In the genomic region with DNA sequence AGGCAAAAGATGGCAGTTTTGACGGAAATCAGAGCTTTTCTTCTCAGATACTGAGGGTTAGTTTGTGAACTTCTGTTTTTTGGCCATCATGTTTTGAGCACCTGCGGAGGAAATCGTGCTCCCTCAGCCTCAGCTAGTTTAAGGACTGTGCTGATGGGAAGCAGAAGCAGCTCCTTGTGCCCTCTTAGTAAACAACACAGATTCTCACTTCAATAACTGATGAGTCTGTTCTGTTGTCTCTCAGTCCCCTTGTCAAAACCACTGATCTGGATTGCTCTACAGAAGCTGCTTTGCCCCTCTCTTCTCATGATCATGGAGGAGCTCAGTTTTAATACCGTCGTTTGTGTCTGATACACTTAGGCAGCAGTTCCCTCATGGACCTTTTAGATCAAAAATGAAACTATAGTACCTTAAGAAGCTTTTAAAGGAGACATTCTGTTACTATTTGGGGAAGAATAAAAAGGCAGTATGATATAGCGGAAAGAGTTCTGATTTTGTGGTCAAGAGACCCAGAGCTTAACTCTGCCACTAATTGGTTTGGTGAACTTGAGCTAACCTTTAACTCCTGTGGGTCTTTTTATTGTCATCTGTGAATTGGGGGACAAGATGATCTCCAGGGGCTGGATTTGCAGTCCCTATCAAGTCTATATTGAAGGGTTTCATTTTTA, we compare ENCODE assay signal across 13 cellular contexts.
DNase-seq lines count a peak whose midpoint lies in the region; ATAC-seq and TF ChIP-seq lines count a peak whose summit lies in the region.
"Had no signal": no experiment of that assay in that cellular context is flagged by ENCODE, and none has a peak within 500 bp of the region (broad histone marks: within the 10 kb centered on the region; RNA-seq: fewer than 3 reads in every experiment).

No MANE protein-coding gene starts in this region.

- no peaks in the 10 kb centered on the region for H3K36me3 Mint-ChIP-seq in CD8-positive, alpha-beta T cell

- no peak for TF ChIP-seq CTCF in CD8-positive, alpha-beta T cell (IDR thresholded peaks at IDR 0.05)
- TF ChIP-seq CTCF in psoas muscle (IDR thresholded peaks at IDR 0.05) (no peak), transverse colon (IDR thresholded peaks at IDR 0.05) (no peak)

- intact Hi-C loops in CD8-positive, alpha-beta T cell (cut with DNase I, micrococcal nuclease), result loop anchor here (5.0 kb wide), 4 partner anchors 172 to 802 kb away; no protein-coding TSS in a partner anchor
- intact Hi-C loops in psoas muscle (cut with DNase I), result loop anchor here in 1 of 2 donors (5.0 kb wide), 1 partner anchor 67 kb away; no protein-coding TSS in a partner anchor
- intact Hi-C loops in transverse colon (cut with DNase I; ENCODE audit: low total_unique reads), result no loop called here
- intact Hi-C loops in posterior cingulate gyrus (cut with DNase I), result loop anchor here (10.0 kb wide), 1 partner anchor 249 kb away; no protein-coding TSS in a partner anchor

- CTCF ChIA-PET in CD8-positive, alpha-beta T cell (lab: Charles Lee), result interaction anchor here (0.6 to 7.8 kb wide), 23 partner anchors 9 to 798 kb away, joined by 3 to 82 read pairs (median 12); no protein-coding TSS in a partner anchor

- no peak overlapping the region for H3K27ac ChIP-seq in CD8-positive, alpha-beta T cell (ENCODE audit: low read depth, low read length)
- H3K27ac ChIP-seq in psoas muscle (no peak overlapping the region), transverse colon (no peak overlapping the region)

- in situ Hi-C loops in transverse colon (cut with MboI; ENCODE audit: low pct_ligation_motif_present in 1 of 4, low pct_unique_long_range_greater_than_20kb in 1 of 4, low sequenced_read_pairs in 3 of 4), result loop anchor here in 1 of 4 donors (10.0 kb wide), 1 partner anchor 69 kb away; no protein-coding TSS in a partner anchor

- H3K9me3 Mint-ChIP-seq in CD8-positive, alpha-beta T cell, result no peaks in the 10 kb centered on the region
- H3K9me3 Mint-ChIP-seq: central memory CD8-positive, alpha-beta T cell had no signal

- no peak for TF ChIP-seq EP300 in transverse colon (IDR thresholded peaks at IDR 0.05; ENCODE audit: low read depth)

- no peaks in the 10 kb centered on the region for H3K36me3 ChIP-seq in CD8-positive, alpha-beta T cell (ENCODE audit: insufficient read depth, low read length)
- H3K36me3 ChIP-seq in psoas muscle (ENCODE audit: insufficient read depth in 1 of 2, low read depth in 1 of 2), result no peaks in the 10 kb centered on the region
- no peaks in the 10 kb centered on the region for H3K36me3 ChIP-seq in transverse colon

- WGBS in psoas muscle, 3 donors, result 83 to 84% (median 84%) methylated on average over 6 of the region's 6 CpGs
- 61 to 64% methylated on average over 6 of the region's 6 CpGs for WGBS in transverse colon (ENCODE audit: low coverage in 1 of 2), 2 donors

- no peaks in the 10 kb centered on the region for H3K9me3 ChIP-seq in CD8-positive, alpha-beta T cell (ENCODE audit: low read length)
- H3K9me3 ChIP-seq in psoas muscle (no peaks in the 10 kb centered on the region), transverse colon (no peaks in the 10 kb centered on the region)

- no peak for DNase-seq in CD8-positive, alpha-beta T cell
- DNase-seq in germinal center (ENCODE audit: low spot score) (peak; percentile 9), Kasumi-1 (lab: John Stamatoyannopoulos, UW) (no peak), psoas muscle (no peak), transverse colon (no peak), posterior cingulate gyrus (no peak)
- DNase-seq: activated CD4-positive, alpha-beta T cell treated with anti-CD3 and anti-CD28 coated beads for 4 hours; NCI-H1436 treated with DMSO at 0.1 percent for 48 hours; NCI-H748 treated with DMSO at 0.1 percent for 48 hours had no signal

- H3K4me1 Mint-ChIP-seq in CD8-positive, alpha-beta T cell (ENCODE audit: low read depth), result peaks cover 31% of the 10 kb centered on the region

- ATAC-seq in CD8-positive, alpha-beta T cell, result peak; percentile 17
- ATAC-seq in GM19468 (IDR thresholded peaks at IDR 0.05; ENCODE audit: extremely low read depth, unreplicated experiment) (peak; percentile 34), HG03135 (IDR thresholded peaks at IDR 0.05; ENCODE audit: unreplicated experiment) (peak; percentile 65), psoas muscle (no peak)

- no peak overlapping the region for H3K4me3 ChIP-seq in CD8-positive, alpha-beta T cell (ENCODE audit: low read depth, low read length)
- H3K4me3 ChIP-seq in psoas muscle (no peak overlapping the region), transverse colon (no peak overlapping the region)
- H3K4me3 ChIP-seq: skin epidermis had no signal

- TF ChIP-seq POLR2A in transverse colon (IDR thresholded peaks at IDR 0.05), result no peak

- no peaks in the 10 kb centered on the region for H3K27me3 ChIP-seq in CD8-positive, alpha-beta T cell (ENCODE audit: insufficient read depth, low read length)
- H3K27me3 ChIP-seq in psoas muscle (ENCODE audit: insufficient read depth in 3 of 3, low read length in 2 of 3) (no peaks in the 10 kb centered on the region), transverse colon (no peaks in the 10 kb centered on the region)

- peak overlapping the region; percentile 20 for H3K4me3 Mint-ChIP-seq in CD8-positive, alpha-beta T cell
- H3K4me3 Mint-ChIP-seq: central memory CD8-positive, alpha-beta T cell had no signal

- POLR2A ChIA-PET in CD8-positive, alpha-beta T cell (lab: Charles Lee), result interaction anchor here (1.1 kb wide), 1 partner anchor 11 kb away, joined by 3 read pairs; no protein-coding TSS in a partner anchor

- H3K27me3 Mint-ChIP-seq in CD8-positive, alpha-beta T cell (ENCODE audit: low read depth), result no peaks in the 10 kb centered on the region
- H3K27me3 Mint-ChIP-seq: central memory CD8-positive, alpha-beta T cell had no signal

- peak overlapping the region; percentile 79 for H3K27ac Mint-ChIP-seq in CD8-positive, alpha-beta T cell

- H3K4me1 ChIP-seq in CD8-positive, alpha-beta T cell (ENCODE audit: insufficient read depth, low read length), result no peaks in the 10 kb centered on the region
- H3K4me1 ChIP-seq in psoas muscle (peaks cover 7% of the 10 kb centered on the region), transverse colon (peaks cover 0 to 17% (median 3%) of the 10 kb centered on the region in 4 donors)

Comparison
In these comparisons a context has a peak if more than half of its experiments do, and no peak if none do; other contexts are left out.
1. ATAC-seq: peak in CD8-positive, alpha-beta T cell (single experiment), GM19468 (single experiment) and HG03135 (single experiment); none in psoas muscle (0 of 4).